In the genomic region with DNA sequence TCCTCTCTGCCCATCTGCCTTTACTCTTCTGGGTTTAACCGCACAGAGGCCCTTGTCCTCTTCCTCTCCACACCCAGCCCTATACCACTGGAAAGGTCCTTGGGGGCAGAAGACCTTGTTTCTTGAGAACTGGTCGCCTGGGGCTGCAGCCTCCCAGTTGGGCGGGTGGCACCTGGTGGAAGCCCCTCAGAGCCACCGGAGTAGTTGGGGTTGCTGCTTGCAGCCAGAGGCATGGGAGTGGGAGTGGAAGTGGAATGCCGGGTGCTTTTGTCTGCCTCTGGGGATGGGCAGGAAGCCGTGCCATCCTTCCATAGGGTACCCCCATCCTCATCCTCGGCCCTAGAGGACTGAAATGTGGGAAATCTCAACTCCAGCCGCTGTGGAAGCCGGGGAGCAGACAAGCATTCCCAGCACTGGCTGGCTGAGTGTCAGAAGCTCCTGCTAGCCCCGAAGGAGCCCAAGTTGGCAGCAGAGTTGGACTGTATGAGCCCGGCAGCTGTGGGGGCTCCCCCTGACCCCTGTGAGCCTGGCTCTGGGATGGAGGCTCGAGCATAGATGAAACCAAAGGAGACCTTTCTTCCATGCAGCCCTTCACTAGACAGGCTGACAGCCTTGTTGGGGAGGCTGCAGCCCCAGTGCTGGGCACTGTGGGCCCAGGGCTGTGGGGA, we compare ENCODE assay signal across 15 cellular contexts. TPM values are rescaled to one million over a fixed set of nuclear protein-coding genes. Genes with fewer than 3 reads are reported as not detected.
DNase-seq lines count a peak whose midpoint lies in the region; ATAC-seq and TF ChIP-seq lines count a peak whose summit lies in the region.
"Had no signal": no experiment of that assay in that cellular context is flagged by ENCODE, and none has a peak within 500 bp of the region (broad histone marks: within the 10 kb centered on the region; RNA-seq: fewer than 3 reads in every experiment).

No MANE protein-coding gene starts in this region.

- H3K27ac ChIP-seq in right atrium auricular region (peak overlapping the region; percentile 84 to 92), heart right ventricle (no peak overlapping the region), lower lobe of right lung (no peak overlapping the region), OCI-LY7 (ENCODE audit: low read depth, low read length, poor library complexity, severe bottlenecking) (no peak overlapping the region)

- CTCF ChIA-PET in OCI-LY7 (lab: Charles Lee; ENCODE audit: unreplicated experiment), result no interaction called here

- WGBS in heart right ventricle, 2 donors, result 61 to 74% methylated on average over 12 of the region's 12 CpGs

- H3K4me1 ChIP-seq in right atrium auricular region (peaks cover 0 to 36% of the 10 kb centered on the region in 2 donors), heart right ventricle (peaks cover 0 to 18% (median 8%) of the 10 kb centered on the region in 9 donors), lower lobe of right lung (peaks cover 13% of the 10 kb centered on the region), OCI-LY7 (ENCODE audit: insufficient read depth, low read length, poor library complexity, severe bottlenecking) (no peaks in the 10 kb centered on the region)

- H4K20me1 ChIP-seq in OCI-LY7 (ENCODE audit: insufficient read depth, low read length), result no peaks in the 10 kb centered on the region

- H3K36me3 Mint-ChIP-seq in activated naive CD8-positive, alpha-beta T cell, result peaks cover 4% of the 10 kb centered on the region
- no peaks in the 10 kb centered on the region for H3K36me3 Mint-ChIP-seq in type B pancreatic cell

- ATAC-seq in heart right ventricle (no peak), lower lobe of right lung (no peak)
- ATAC-seq: Right ventricle myocardium inferior had no signal

- H2AFZ ChIP-seq in OCI-LY7 (ENCODE audit: low read length), result no peak overlapping the region

- H3K9me3 Mint-ChIP-seq in activated naive CD8-positive, alpha-beta T cell (ENCODE audit: low read depth), result no peaks in the 10 kb centered on the region
- no peaks in the 10 kb centered on the region for H3K9me3 Mint-ChIP-seq in type B pancreatic cell

- H3K27me3 Mint-ChIP-seq in activated naive CD8-positive, alpha-beta T cell, result peaks cover 37% of the 10 kb centered on the region
- H3K27me3 Mint-ChIP-seq in type B pancreatic cell, result peaks cover 63% of the 10 kb centered on the region

- peak overlapping the region; percentile 84 for H3K4me3 Mint-ChIP-seq in activated naive CD8-positive, alpha-beta T cell
- H3K4me3 Mint-ChIP-seq in type B pancreatic cell, result peak overlapping the region; percentile 93

- H3K27ac Mint-ChIP-seq in activated naive CD8-positive, alpha-beta T cell, result no peak overlapping the region
- H3K27ac Mint-ChIP-seq in type B pancreatic cell, result peak overlapping the region; percentile 74
- H3K27ac Mint-ChIP-seq: CD14-positive monocyte had no signal

- H3K36me3 ChIP-seq in right atrium auricular region (no peaks in the 10 kb centered on the region), heart right ventricle (no peaks in the 10 kb centered on the region), lower lobe of right lung (no peaks in the 10 kb centered on the region), OCI-LY7 (ENCODE audit: insufficient read depth, low read length) (no peaks in the 10 kb centered on the region)

- H3K4me2 ChIP-seq in OCI-LY7 (ENCODE audit: low read length), result no peak overlapping the region

- no peaks in the 10 kb centered on the region for H3K9me2 ChIP-seq in OCI-LY7 (ENCODE audit: insufficient read depth, low read length)

- TF ChIP-seq CTCF in right atrium auricular region (IDR thresholded peaks at IDR 0.05), result no peak
- TF ChIP-seq CTCF in heart right ventricle (IDR thresholded peaks at IDR 0.05), result no peak
- no peak for TF ChIP-seq CTCF in lower lobe of right lung (IDR thresholded peaks at IDR 0.05)
- TF ChIP-seq CTCF in type B pancreatic cell (conservative IDR thresholded peaks at IDR 0.05), result no peak
- TF ChIP-seq CTCF in OCI-LY7 (conservative IDR thresholded peaks at IDR 0.05; ENCODE audit: low read length), result no peak

- H3K4me1 Mint-ChIP-seq in activated naive CD8-positive, alpha-beta T cell (ENCODE audit: low read depth), result peaks cover 12% of the 10 kb centered on the region
- H3K4me1 Mint-ChIP-seq in type B pancreatic cell (ENCODE audit: unreplicated experiment), result peaks cover 38% of the 10 kb centered on the region

- H3K79me2 ChIP-seq in OCI-LY7 (ENCODE audit: insufficient read depth, low read depth, low read length), result no peaks in the 10 kb centered on the region

- POLR2A ChIA-PET in OCI-LY7 (lab: Charles Lee), result no interaction called here

- H3K9me3 ChIP-seq in right atrium auricular region (no peaks in the 10 kb centered on the region), heart right ventricle (no peaks in the 10 kb centered on the region), lower lobe of right lung (no peaks in the 10 kb centered on the region), OCI-LY7 (ENCODE audit: low read length) (no peaks in the 10 kb centered on the region)

- peak overlapping the region; percentile 61 to 64 for H3K4me3 ChIP-seq in right atrium auricular region
- peak overlapping the region in 2 of 10 donors; percentile 38 to 45 for H3K4me3 ChIP-seq in heart right ventricle
- H3K4me3 ChIP-seq in lower lobe of right lung, result peak overlapping the region; percentile 51
- no peak overlapping the region for H3K4me3 ChIP-seq in OCI-LY7 (ENCODE audit: low read depth, low read length, poor library complexity, severe bottlenecking)

- DNase-seq in right atrium auricular region (ENCODE audit: low spot score) (no peak), heart right ventricle (no peak), lower lobe of right lung (no peak), type B pancreatic cell (ENCODE audit: extremely low spot score, unreplicated experiment) (no peak), NCI-H1694 (lab: John Stamatoyannopoulos, UW) (no peak), HCEC 1CT (no peak), OCI-LY7 (ENCODE audit: low spot score) (no peak)
- DNase-seq: activated effector memory CD4-positive, alpha-beta T cell treated with Interleukin-2 at 50 U/mL for 16 hours; dermis blood vessel endothelial cell; NCI-H524; stimulated activated CD4-positive, alpha-beta T cell treated with anti-CD3 and anti-CD28 coated beads, Interleukin-1b, Interleukin-23, amount 100 ng/mL, for 48 hours; stimulated activated naive CD4-positive, alpha-beta T cell had no signal

- intact Hi-C loops in heart right ventricle (cut with DNase I), result loop anchor here in 6 of 10 donors (5.0 to 10.0 kb wide), 5 partner anchors 83 to 321 kb away; no protein-coding TSS in a partner anchor
- intact Hi-C loops in lower lobe of right lung (cut with DNase I), result no loop called here
- intact Hi-C loops in OCI-LY7 (cut with micrococcal nuclease; ENCODE audit: unreplicated experiment), result no loop called here

- H3K27me3 ChIP-seq in right atrium auricular region (peaks cover 0 to 7% of the 10 kb centered on the region in 2 donors), heart right ventricle (peaks cover 9 to 90% (median 78%) of the 10 kb centered on the region in 7 donors), lower lobe of right lung (ENCODE audit: low read depth) (peaks cover 41% of the 10 kb centered on the region)

- BruUV-seq in OCI-LY7 (replicated peaks; lab: Mats Ljungman, UMichigan), result no TSS peak

RNA-seq across cellular contexts. Expression of gene VSTM2L, which starts 1.2 kb away (rescaled TPM):
- total RNA-seq in right atrium auricular region (100 to 1,000 TPM in 1 of 2 donors, 10 to 100 TPM in 1; 97.4 to 303 TPM), heart right ventricle (10 to 100 TPM in 5 of 10 donors, 1 to 10 TPM in 5; 1.8 to 17.2 (median 8.9) TPM), lower lobe of right lung (14.1 TPM), type B pancreatic cell (ENCODE audit: low replicate concordance) (11.4 and 11.6 TPM in 2 replicates), OCI-LY7 (2022) (0.17 TPM in 1 of 2 replicates, not detected in the other)
- 10 to 100 TPM in 1 of 2 donors, 1 to 10 TPM in 1; 6.9 to 14.1 TPM for polyA plus RNA-seq in heart right ventricle
- total RNA-seq in OCI-LY7 (2014; rRNA removed; shearing (Covaris generic)), result not detected in 2 replicates
- polyA plus RNA-seq: CD14-positive monocyte had no signal

Comparison
In these comparisons a context has a peak if more than half of its experiments do, and no peak if none do; other contexts are left out.
1. H3K27ac ChIP-seq: peak in right atrium auricular region (2 of 2); none in heart right ventricle (0 of 10), lower lobe of right lung (single experiment) and OCI-LY7 (single experiment).
2. intact Hi-C loops: an anchor here in heart right ventricle (5.0 to 10.0 kb wide); none called in lower lobe of right lung and OCI-LY7.